ENCODE assay signal across 20 cellular contexts in genomic region chr15:89469331-89470107, GRCh38. TPM values are rescaled to one million over a fixed set of nuclear protein-coding genes. Genes with fewer than 3 reads are reported as not detected.
A peak's percentile ranks its signal among the peaks of the same experiment; 100 is the strongest.
DNase-seq lines count a peak whose midpoint lies in the region; ATAC-seq and TF ChIP-seq lines count a peak whose summit lies in the region.
"Had no signal": no experiment of that assay in that cellular context is flagged by ENCODE, and none has a peak within 500 bp of the region (broad histone marks: within the 10 kb centered on the region; RNA-seq: fewer than 3 reads in every experiment).

No MANE protein-coding gene starts in this region.

- H3K27me3 Mint-ChIP-seq in chondrocyte (ENCODE audit: low read depth), result peaks cover 57% of the 10 kb centered on the region

- peak overlapping the region; percentile 70 for H3K27ac ChIP-seq in SK-N-MC
- H3K27ac ChIP-seq in iPS-20b (ENCODE audit: low read length), result no peak overlapping the region
- H3K27ac ChIP-seq: cardiac muscle cell, spleen had no signal

- H3K9ac ChIP-seq in SK-N-MC (ENCODE audit: insufficient read length), result no peak overlapping the region
- H3K9ac ChIP-seq in iPS-20b (ENCODE audit: low read depth, low read length), result peak overlapping the region; percentile 10; the same call in 1 of the 2 replicates

- no peak overlapping the region for H3K27ac Mint-ChIP-seq in chondrocyte (ENCODE audit: unreplicated experiment)
- H3K27ac Mint-ChIP-seq: activated naive CD8-positive, alpha-beta T cell; effector memory CD8-positive, alpha-beta T cell; T-helper 2 cell treated with Interferon-gamma antibody and Interleukin-4, amounts not matched to agents 5 μg/mL and 100 μg/mL, for 36 hours had no signal

- peaks cover 16% of the 10 kb centered on the region for H3K4me1 ChIP-seq in iPS-20b (ENCODE audit: insufficient read depth, low read length)
- H3K4me1 ChIP-seq: spleen had no signal

- peak; percentile 23 for DNase-seq in Daoy (ENCODE audit: low read depth)
- DNase-seq in NCI-H1694 (lab: John Stamatoyannopoulos, UW), result peak; percentile 86
- DNase-seq in SK-N-MC (ENCODE audit: low read depth, low spot score), result no peak
- DNase-seq in NCI-H128 (lab: John Stamatoyannopoulos, UW; ENCODE audit: unreplicated experiment), result no peak
- no peak for DNase-seq in chondrocyte (ENCODE audit: low spot score)
- no peak for DNase-seq in AG20443 (ENCODE audit: low spot score)
- DNase-seq: activated CD4-positive, alpha-beta T cell treated with anti-CD3 and anti-CD28 coated beads for 48 hours; effector memory CD8-positive, alpha-beta T cell; foreskin fibroblast; GOT3; NCI-H1092; NCI-H526; stimulated activated naive CD4-positive, alpha-beta T cell treated with Interleukin-2 at 50 U/mL for 16 hours had no signal

- H3K4me3 Mint-ChIP-seq in chondrocyte (ENCODE audit: unreplicated experiment), result no peak overlapping the region
- H3K4me3 Mint-ChIP-seq: activated naive CD8-positive, alpha-beta T cell; effector memory CD8-positive, alpha-beta T cell; T-helper 2 cell treated with Interferon-gamma antibody and Interleukin-4, amounts not matched to agents 5 μg/mL and 100 μg/mL, for 36 hours had no signal

- peaks cover 4% of the 10 kb centered on the region for H3K4me1 Mint-ChIP-seq in chondrocyte (ENCODE audit: low read depth)

- peaks cover 33% of the 10 kb centered on the region; the same call in 1 of the 2 replicates for H3K27me3 ChIP-seq in iPS-20b (ENCODE audit: insufficient read depth, low read length)

- no peak for TF ChIP-seq CTCF in chondrocyte (IDR thresholded peaks at IDR 0.05)

- no peak overlapping the region for H3K4me3 ChIP-seq in SK-N-MC
- H3K4me3 ChIP-seq in iPS-20b (ENCODE audit: low read length), result peak overlapping the region; percentile 72
- H3K4me3 ChIP-seq: cardiac muscle cell, spleen had no signal

- ATAC-seq in HG02981 (IDR thresholded peaks at IDR 0.05; ENCODE audit: unreplicated experiment), result no peak
- ATAC-seq: effector memory CD8-positive, alpha-beta T cell had no signal

- no peaks in the 10 kb centered on the region for H3K9me3 ChIP-seq in SK-N-MC (ENCODE audit: low read depth, low read length)
- no peaks in the 10 kb centered on the region for H3K9me3 ChIP-seq in iPS-20b (ENCODE audit: insufficient read depth, low read depth, low read length)

- H3K36me3 ChIP-seq in SK-N-MC (ENCODE audit: insufficient read depth, low read length), result 0 out of 2 replicates have a peak, but pooled peaks cover 3% of the 10 kb centered on the region
- H3K36me3 ChIP-seq in iPS-20b (ENCODE audit: insufficient read depth, low read depth, low read length), result no peaks in the 10 kb centered on the region
- H3K36me3 ChIP-seq: cardiac muscle cell, spleen had no signal

- H3K36me3 Mint-ChIP-seq in chondrocyte (ENCODE audit: low read depth), result no peaks in the 10 kb centered on the region
- H3K36me3 Mint-ChIP-seq: activated naive CD8-positive, alpha-beta T cell had no signal

- no peaks in the 10 kb centered on the region for H3K9me3 Mint-ChIP-seq in chondrocyte (ENCODE audit: low read depth)
- H3K9me3 Mint-ChIP-seq: effector memory CD8-positive, alpha-beta T cell; T-helper 2 cell treated with Interferon-gamma antibody and Interleukin-4, amounts not matched to agents 5 μg/mL and 100 μg/mL, for 36 hours had no signal

RNA-seq across cellular contexts. Expression of gene RHCG, which starts 26.9 kb away (rescaled TPM):
- total RNA-seq in Daoy (2014; rRNA removed; shearing (Covaris generic)), result not detected in 2 replicates
- total RNA-seq in chondrocyte, result not detected in 3 replicates
- total RNA-seq: cardiac muscle cell, IMR-90, spleen had no signal

Comparison
In these comparisons a context has a peak if more than half of its experiments do, and no peak if none do; other contexts are left out.
1. DNase-seq: peak in Daoy (single experiment) and NCI-H1694 (single experiment); none in SK-N-MC (single experiment), NCI-H128 (single experiment), chondrocyte (single experiment) and AG20443 (single experiment).